8 cellular contexts compared by ENCODE assay signal in genomic region chrX:12791253-12792228, GRCh38. TPM values are rescaled to one million over a fixed set of nuclear protein-coding genes. Genes with fewer than 3 reads are reported as not detected.
DNase-seq lines count a peak whose midpoint lies in the region; ATAC-seq and TF ChIP-seq lines count a peak whose summit lies in the region.

PRPS2 (plus strand) TSS chrX:12791412; CDS start chrX:12791498, 86 bp downstream.

- H3K36me3 Mint-ChIP-seq in activated naive CD4-positive, alpha-beta T cell treated with anti-CD3 and anti-CD28 coated beads, Interleukin-2, amount 50 U/mL, for 72 hours = peaks cover 11 to 22% of the 10 kb centered on the region in 2 donors
- peaks cover 7% of the 10 kb centered on the region for H3K36me3 Mint-ChIP-seq in progenitor cell of endocrine pancreas (ENCODE audit: insufficient read depth)

- H3K27me3 ChIP-seq in upper lobe of right lung = no peaks in the 10 kb centered on the region

- H3K36me3 ChIP-seq in upper lobe of right lung = no peaks in the 10 kb centered on the region

- H3K4me1 ChIP-seq in upper lobe of right lung = no peaks in the 10 kb centered on the region

- peak; percentile 66 for DNase-seq in COLO829 (ENCODE audit: low spot score)
- peak; percentile 59 for DNase-seq in Jurkat, Clone E6-1 (ENCODE audit: low read depth, low spot score)
- peak; percentile 66 to 68 for DNase-seq in activated naive CD4-positive, alpha-beta T cell treated with anti-CD3 and anti-CD28 coated beads, Interleukin-2, amount 50 U/mL, for 72 hours (ENCODE audit: low spot score in 2 of 2)
- peak; percentile 84 for DNase-seq in cardiac septum (ENCODE audit: low spot score)
- DNase-seq in progenitor cell of endocrine pancreas (ENCODE audit: low spot score, unreplicated experiment) = peak; percentile 34
- DNase-seq in upper lobe of right lung = peak; percentile 83

- H3K27ac ChIP-seq in upper lobe of right lung = no peak within 1 kb of the TSS

- no peaks in the 10 kb centered on the region for H3K9me3 ChIP-seq in upper lobe of right lung

- H3K4me1 Mint-ChIP-seq in progenitor cell of endocrine pancreas (ENCODE audit: low read depth) = no peaks in the 10 kb centered on the region

- ATAC-seq in GM21423 (IDR thresholded peaks at IDR 0.05; ENCODE audit: unreplicated experiment) = peak; percentile 69
- ATAC-seq in SK-N-SH treated with all-trans-retinoic acid at 6 μM for 48 hours = peak; percentile 91
- peak; percentile 90 to 91 for ATAC-seq in activated naive CD4-positive, alpha-beta T cell treated with anti-CD3 and anti-CD28 coated beads, Interleukin-2, amount 50 U/mL, for 72 hours
- ATAC-seq in upper lobe of right lung = peak; percentile 96

- peak within 1 kb of the TSS; percentile 79 to 82 for H3K27ac Mint-ChIP-seq in activated naive CD4-positive, alpha-beta T cell treated with anti-CD3 and anti-CD28 coated beads, Interleukin-2, amount 50 U/mL, for 72 hours
- peak within 1 kb of the TSS; percentile 37 for H3K27ac Mint-ChIP-seq in progenitor cell of endocrine pancreas

- peaks cover 16% of the 10 kb centered on the region for H3K27me3 Mint-ChIP-seq in progenitor cell of endocrine pancreas

- no peaks in the 10 kb centered on the region for H3K9me3 Mint-ChIP-seq in activated naive CD4-positive, alpha-beta T cell treated with anti-CD3 and anti-CD28 coated beads, Interleukin-2, amount 50 U/mL, for 72 hours
- peaks cover 22% of the 10 kb centered on the region for H3K9me3 Mint-ChIP-seq in progenitor cell of endocrine pancreas (ENCODE audit: low read depth)

- peak within 1 kb of the TSS; percentile 69 for H3K4me3 ChIP-seq in Jurkat, Clone E6-1 (ENCODE audit: low read length)
- peak within 1 kb of the TSS; percentile 59 for H3K4me3 ChIP-seq in upper lobe of right lung

- TF ChIP-seq CTCF in progenitor cell of endocrine pancreas (IDR thresholded peaks at IDR 0.05; ENCODE audit: unreplicated experiment) (no peak), upper lobe of right lung (IDR thresholded peaks at IDR 0.05) (no peak)

- H3K4me3 Mint-ChIP-seq in progenitor cell of endocrine pancreas (ENCODE audit: low read depth) = peak within 1 kb of the TSS; percentile 82

- intact Hi-C loops in cardiac septum (cut with DNase I) = no loop called here
- intact Hi-C loops in upper lobe of right lung (cut with DNase I) = no loop called here

TF ChIP-seq in SK-N-SH treated with all-trans-retinoic acid at 6 μM for 48 hours, 23 proteins besides CTCF, POLR2A, EP300 and RAD21:
- TF ChIP-seq CSDC2 (CRISPR knock-in tag; IDR thresholded peaks at IDR 0.05) = no peak
- TF ChIP-seq POU6F1 (CRISPR knock-in tag; IDR thresholded peaks at IDR 0.05; ENCODE audit: borderline replicate concordance, low read depth) = no peak
- TF ChIP-seq GLIS3 (CRISPR knock-in tag; IDR thresholded peaks at IDR 0.05) = no peak
- no peak for TF ChIP-seq ZC3H10 (CRISPR knock-in tag; IDR thresholded peaks at IDR 0.05)
- no peak for TF ChIP-seq ZNF565 (CRISPR knock-in tag; conservative IDR thresholded peaks at IDR 0.05; ENCODE audit: low read depth)
- no peak for TF ChIP-seq ESRRG (CRISPR knock-in tag; IDR thresholded peaks at IDR 0.05)
- TF ChIP-seq ISL1 (CRISPR knock-in tag; IDR thresholded peaks at IDR 0.05) = no peak
- TF ChIP-seq ZNF70 (CRISPR knock-in tag; IDR thresholded peaks at IDR 0.05) = no peak
- no peak for TF ChIP-seq ZFP3 (CRISPR knock-in tag; IDR thresholded peaks at IDR 0.05)
- no peak for TF ChIP-seq CSRNP3 (CRISPR knock-in tag; IDR thresholded peaks at IDR 0.05)

RNA-seq across cellular contexts. Expression of gene PRPS2, which starts in this region (rescaled TPM):
- 79.8 TPM for polyA plus RNA-seq in Jurkat, Clone E6-1 (2012; ENCODE audit: insufficient read depth, insufficient read length)
- total RNA-seq in activated naive CD4-positive, alpha-beta T cell treated with anti-CD3 and anti-CD28 coated beads, Interleukin-2, amount 50 U/mL, for 72 hours = 100 to 1,000 TPM; 110 to 118 TPM
- 2.8 TPM for total RNA-seq in cardiac septum
- total RNA-seq in progenitor cell of endocrine pancreas = 15.8 and 18.6 TPM in 2 replicates
- 25.5 TPM for total RNA-seq in upper lobe of right lung

Comparison
In these comparisons a context has a peak if more than half of its experiments do, and no peak if none do; other contexts are left out.
1. DNase-seq: peak in every context shown above with its lines; median percentile 84 in cardiac septum; 83 in upper lobe of right lung; 67 in activated naive CD4-positive, alpha-beta T cell treated with anti-CD3 and anti-CD28 coated beads, Interleukin-2, amount 50 U/mL, for 72 hours; 66 in COLO829; 59 in Jurkat, Clone E6-1; 34 in progenitor cell of endocrine pancreas.